20 cellular contexts compared by ENCODE assay signal in genomic region chr6:70510600-70510999, GRCh38. TPM values are rescaled to one million over a fixed set of nuclear protein-coding genes. Genes with fewer than 3 reads are reported as not detected.
DNase-seq lines count a peak whose midpoint lies in the region; ATAC-seq, FAIRE-seq and TF ChIP-seq lines count a peak whose summit lies in the region.
"Had no signal": no experiment of that assay in that cellular context is flagged by ENCODE, and none has a peak within 500 bp of the region (broad histone marks: within the 10 kb centered on the region; RNA-seq: fewer than 3 reads in every experiment).

No MANE protein-coding gene starts in this region.

- TF ChIP-seq RAD21 in HepG2 (CRISPR knock-in tag; IDR thresholded peaks at IDR 0.05), result no peak
- no peak for TF ChIP-seq RAD21 in IMR-90 (IDR thresholded peaks at IDR 0.05; ENCODE audit: low read length)
- no peak for TF ChIP-seq RAD21 in H1 (IDR thresholded peaks at IDR 0.05 in 1 of 2, conservative IDR thresholded peaks at IDR 0.05 in 1 of 2; ENCODE audit: low read depth in 2 of 2, low read length in 2 of 2)

- H3K4me3 ChIP-seq in HepG2 (replicated peaks in 1 of 3; ENCODE audit: insufficient read depth in 1 of 3, low read depth in 2 of 3, low read length in 3 of 3), result no peak overlapping the region
- no peak overlapping the region for H3K4me3 ChIP-seq in right lobe of liver
- no peak overlapping the region for H3K4me3 ChIP-seq in IMR-90 (ENCODE audit: insufficient read depth, low read depth, low read length)
- H3K4me3 ChIP-seq in H1 (ENCODE audit: extremely low read depth in 1 of 4, insufficient read depth in 2 of 4, low read depth in 3 of 4, low read length in 4 of 4), result no peak overlapping the region

- H3K4me1 ChIP-seq in HepG2 (ENCODE audit: insufficient read depth, low read length) (peaks cover 4% of the 10 kb centered on the region; the same call in 1 of the 2 replicates), right lobe of liver (no peaks in the 10 kb centered on the region), IMR-90 (ENCODE audit: control insufficient read depth, insufficient read depth, low read length) (no peaks in the 10 kb centered on the region), H1 (replicated peaks in 1 of 4; ENCODE audit: control insufficient read depth in 3 of 4, insufficient read depth in 4 of 4, low read length in 3 of 4) (no peaks in the 10 kb centered on the region)

- no peaks in the 10 kb centered on the region for H3K23me2 ChIP-seq in H1 (ENCODE audit: low read depth, low read length)

- H3K18ac ChIP-seq in IMR-90 (ENCODE audit: low read depth, low read length) (no peak overlapping the region), H1 (ENCODE audit: extremely low read depth, low read length) (no peak overlapping the region)

- H3K36me3 ChIP-seq in HepG2 (replicated peaks in 1 of 2; ENCODE audit: control insufficient read depth in 1 of 2, insufficient read depth in 2 of 2, low read length in 2 of 2) (no peaks in the 10 kb centered on the region; a peak in 2 of 5 replicates), right lobe of liver (no peaks in the 10 kb centered on the region), IMR-90 (ENCODE audit: control insufficient read depth, insufficient read depth, low read length) (no peaks in the 10 kb centered on the region), H1 (ENCODE audit: control insufficient read depth in 2 of 4, insufficient read depth in 4 of 4, low read length in 3 of 4) (peaks cover 0 to 2% (median 0%) of the 10 kb centered on the region in 4 experiments; a peak in 1 of 8 replicates)

- H3K9me1 ChIP-seq in IMR-90 (ENCODE audit: insufficient read depth, low read length), result no peaks in the 10 kb centered on the region

- H3K4ac ChIP-seq in IMR-90 (ENCODE audit: low read depth, low read length) (no peak overlapping the region), H1 (replicated peaks; ENCODE audit: insufficient read length, low read depth, low read length) (no peak overlapping the region)

- DNase-seq in HepG2 (ENCODE audit: low spot score) (no peak), right lobe of liver (no peak), IMR-90 (no peak), H1 (ENCODE audit: low read depth in 1 of 2, low spot score in 2 of 2) (no peak), T-helper 1 cell (no peak)
- DNase-seq: ACHN; C1 segment of cervical spinal cord; Calu3; CD4-positive, alpha-beta memory T cell; COR-L47; DMS53; DND-41; GOT3; H7; HCEC 1CT had no signal

- H3K23ac ChIP-seq in IMR-90 (ENCODE audit: low read depth, low read length) (no peak overlapping the region), H1 (ENCODE audit: insufficient read length) (no peak overlapping the region)

- dilution Hi-C loops in IMR-90 (cut with HindIII; ENCODE audit: low sequenced_read_pairs, unreplicated experiment), result no loop called here

- TF ChIP-seq POLR2A in HepG2 (IDR thresholded peaks at IDR 0.05; ENCODE audit: insufficient read depth in 1 of 2, low read depth in 2 of 2, low read length in 2 of 2) (no peak), right lobe of liver (IDR thresholded peaks at IDR 0.05) (no peak), IMR-90 (IDR thresholded peaks at IDR 0.05; ENCODE audit: low read depth, low read length) (no peak), H1 (IDR thresholded peaks at IDR 0.05; ENCODE audit: control extremely low read depth in 1 of 2, low read depth in 2 of 2, low read length in 2 of 2) (no peak)

- no peak overlapping the region for H2AFZ ChIP-seq in HepG2 (ENCODE audit: low read length)
- no peak overlapping the region for H2AFZ ChIP-seq in IMR-90 (replicated peaks; ENCODE audit: low read length, poor library complexity)
- H2AFZ ChIP-seq in H1 (ENCODE audit: low read length), result no peak overlapping the region

- H2AK9ac ChIP-seq in IMR-90 (replicated peaks; ENCODE audit: low read depth, low read length, poor library complexity), result no peak overlapping the region

- POLR2A ChIA-PET in HepG2 (lab: Yijun Ruan, JAX), result no interaction called here
- POLR2A ChIA-PET in IMR-90 (lab: Charles Lee; ENCODE audit: unreplicated experiment), result no interaction called here
- POLR2A ChIA-PET in H1 (lab: Charles Lee; ENCODE audit: partially characterized antibody), result no interaction called here

- in situ Hi-C loops in HepG2 (cut with HindIII; ENCODE audit: extremely low pct_ligation_motif_present, low pct_unique_long_range_greater_than_20kb) (no loop called here), IMR-90 (cut with MboI; ENCODE audit: low sequenced_read_pairs) (no loop called here)

- H4K8ac ChIP-seq in IMR-90 (ENCODE audit: low read depth in 2 of 2, low read length in 2 of 2), result no peak overlapping the region
- H4K8ac ChIP-seq in H1 (ENCODE audit: extremely low read depth, insufficient read depth, low read length), result no peak overlapping the region

- H4K91ac ChIP-seq in IMR-90 (ENCODE audit: insufficient read depth, low read depth, low read length) (no peak overlapping the region), H1 (replicated peaks; ENCODE audit: insufficient read length, low read length) (no peak overlapping the region)

- H3K14ac ChIP-seq in IMR-90 (replicated peaks; ENCODE audit: low read depth, low read length) (no peak overlapping the region), H1 (ENCODE audit: insufficient read length) (no peak overlapping the region)

- CTCF ChIA-PET in HepG2 (lab: Yijun Ruan, JAX; ENCODE audit: low intra/inter-chr PET ratio, low total read pairs) (no interaction called here), IMR-90 (lab: Yijun Ruan, JAX) (no interaction called here), H1 (lab: Charles Lee; ENCODE audit: partially characterized antibody) (no interaction called here)

- no peak overlapping the region for H3K9ac ChIP-seq in HepG2 (ENCODE audit: insufficient read depth, low read depth, low read length)
- no peak overlapping the region for H3K9ac ChIP-seq in IMR-90 (ENCODE audit: low read depth, low read length)
- no peak overlapping the region for H3K9ac ChIP-seq in H1 (replicated peaks in 1 of 4; ENCODE audit: extremely low read depth in 1 of 4, low read depth in 3 of 4, low read length in 3 of 4)

- H3K27me3 ChIP-seq in HepG2 (ENCODE audit: control insufficient read depth in 1 of 2, insufficient read depth in 2 of 2, low read length in 2 of 2), result no peaks in the 10 kb centered on the region
- no peaks in the 10 kb centered on the region for H3K27me3 ChIP-seq in right lobe of liver
- no peaks in the 10 kb centered on the region for H3K27me3 ChIP-seq in IMR-90 (ENCODE audit: control insufficient read depth, insufficient read depth, low read length)
- no peaks in the 10 kb centered on the region for H3K27me3 ChIP-seq in H1 (replicated peaks in 1 of 4; ENCODE audit: control insufficient read depth in 3 of 4, extremely low read depth in 1 of 4, insufficient read depth in 3 of 4, low read length in 3 of 4)

- H3K79me1 ChIP-seq in IMR-90 (ENCODE audit: low read depth in 1 of 2, low read length in 2 of 2) (no peaks in the 10 kb centered on the region), H1 (ENCODE audit: low read depth, low read length) (no peaks in the 10 kb centered on the region)

- H4K5ac ChIP-seq in IMR-90 (ENCODE audit: low read depth, low read length) (no peak overlapping the region), H1 (ENCODE audit: insufficient read length, low read depth, low read length) (no peak overlapping the region)

- H4K20me1 ChIP-seq in HepG2 (ENCODE audit: insufficient read depth, low read length) (no peaks in the 10 kb centered on the region), IMR-90 (ENCODE audit: insufficient read depth, low read length) (no peaks in the 10 kb centered on the region), H1 (replicated peaks in 1 of 2; ENCODE audit: control insufficient read depth in 1 of 2, insufficient read depth in 2 of 2, low read length in 2 of 2) (no peaks in the 10 kb centered on the region)

- no peak for ATAC-seq in HepG2
- no peak for ATAC-seq in right lobe of liver
- no peak for ATAC-seq in IMR-90 (ENCODE audit: low read depth)
- no peak for ATAC-seq in GM19035 (IDR thresholded peaks at IDR 0.05; ENCODE audit: unreplicated experiment)
- ATAC-seq in HG03135 (IDR thresholded peaks at IDR 0.05; ENCODE audit: unreplicated experiment), result no peak

- H3K9me3 ChIP-seq in HepG2 (ENCODE audit: low read length) (no peaks in the 10 kb centered on the region), right lobe of liver (no peaks in the 10 kb centered on the region), IMR-90 (ENCODE audit: control insufficient read depth, insufficient read depth, low read length) (no peaks in the 10 kb centered on the region), H1 (ENCODE audit: insufficient read depth in 2 of 2, low read depth in 1 of 2, low read length in 1 of 2) (no peaks in the 10 kb centered on the region)

- H3K56ac ChIP-seq in IMR-90 (ENCODE audit: extremely low read depth, insufficient read depth, low read length), result no peak overlapping the region
- H3K56ac ChIP-seq in H1 (replicated peaks; ENCODE audit: insufficient read length, low read depth, low read length), result no peak overlapping the region

- no peak overlapping the region for H2BK20ac ChIP-seq in IMR-90 (ENCODE audit: low read depth, low read length)
- H2BK20ac ChIP-seq in H1 (ENCODE audit: low read length), result no peak overlapping the region

- no peak for TF ChIP-seq EP300 in HepG2 (IDR thresholded peaks at IDR 0.05; ENCODE audit: low read depth in 2 of 2, low read length in 2 of 2)
- no peak for TF ChIP-seq EP300 in HepG2 (CRISPR knock-in tag; IDR thresholded peaks at IDR 0.05; ENCODE audit: borderline replicate concordance)
- TF ChIP-seq EP300 in H1 (IDR thresholded peaks at IDR 0.05; ENCODE audit: borderline replicate concordance in 1 of 2, low read depth in 2 of 2, low read length in 2 of 2), result no peak

- TF ChIP-seq CTCF in HepG2 (CRISPR knock-in tag; IDR thresholded peaks at IDR 0.05) (no peak), right lobe of liver (IDR thresholded peaks at IDR 0.05) (no peak), IMR-90 (conservative IDR thresholded peaks at IDR 0.05; ENCODE audit: low read depth, low read length) (no peak), H1 (IDR thresholded peaks at IDR 0.05; ENCODE audit: control extremely low read depth in 1 of 3, insufficient read depth in 1 of 3, low read depth in 1 of 3, low read length in 3 of 3) (no peak)

- BruUV-seq in HepG2 (replicated peaks; lab: Mats Ljungman, UMichigan) (no TSS peak), IMR-90 (replicated peaks; lab: Mats Ljungman, UMichigan) (no TSS peak)

- FAIRE-seq in HepG2 (lab: Jason Lieb, UNC), result no peak
- no peak for FAIRE-seq in H1 (lab: Jason Lieb, UNC)
- FAIRE-seq: G401.6, GM12892 had no signal

- H2BK12ac ChIP-seq in H1 (ENCODE audit: low read depth, low read length), result no peak overlapping the region

- H2BK15ac ChIP-seq in IMR-90 (ENCODE audit: low read depth, low read length) (no peak overlapping the region), H1 (ENCODE audit: low read length) (no peak overlapping the region)

- H3K27ac ChIP-seq in HepG2 (ENCODE audit: extremely low read length, insufficient read depth, low read length) (no peak overlapping the region), right lobe of liver (no peak overlapping the region), IMR-90 (ENCODE audit: insufficient read depth, low read length) (no peak overlapping the region), H1 (ENCODE audit: low read depth, low read length) (no peak overlapping the region)
- H3K27ac ChIP-seq: 22Rv1 had no signal

- H3K79me2 ChIP-seq in HepG2 (ENCODE audit: insufficient read depth, low read length), result no peaks in the 10 kb centered on the region
- H3K79me2 ChIP-seq in H1 (ENCODE audit: control insufficient read depth in 1 of 2, insufficient read depth in 2 of 2, low read length in 2 of 2), result no peaks in the 10 kb centered on the region

- H2BK5ac ChIP-seq in IMR-90 (ENCODE audit: low read depth, low read length, poor library complexity, severe bottlenecking) (no peak overlapping the region), H1 (ENCODE audit: low read depth, low read length) (no peak overlapping the region)

- H2BK120ac ChIP-seq in IMR-90 (ENCODE audit: low read depth, low read length) (no peak overlapping the region), H1 (replicated peaks; ENCODE audit: low read depth, low read length) (no peak overlapping the region)

- H3K4me2 ChIP-seq in HepG2 (ENCODE audit: low read depth, low read length) (no peak overlapping the region), IMR-90 (ENCODE audit: low read depth, low read length) (no peak overlapping the region), H1 (ENCODE audit: insufficient read depth in 1 of 2, low read depth in 2 of 2, low read length in 2 of 2) (no peak overlapping the region)

- H2AK5ac ChIP-seq in IMR-90 (ENCODE audit: low read depth, low read length) (no peak overlapping the region), H1 (ENCODE audit: low read depth, low read length) (no peak overlapping the region)

- intact Hi-C loops in HepG2 (cut with micrococcal nuclease; ENCODE audit: unreplicated experiment) (no loop called here), right lobe of liver (cut with DNase I) (no loop called here), IMR-90 (cut with micrococcal nuclease) (loop anchor here (10.0 kb wide), 1 partner anchor 64 kb away; no protein-coding TSS in a partner anchor)

RNA-seq across cellular contexts. Expression of gene SDHAF4, which starts 56.1 kb away (rescaled TPM):
- total RNA-seq in HepG2 (2016; rRNA removed; fragmentation: Illumina TruSeq; extraction: Trizol) (7.1 and 7.5 TPM in 2 replicates), right lobe of liver (1 to 10 TPM; 2.9 to 5.5 (median 4.5) TPM), IMR-90 (2012; rRNA removed) (1.6 and 2.5 TPM in 2 replicates)
- 3.3 and 3.6 TPM in 2 replicates for total RNA-seq in HepG2 (2016; cell fraction: cytosol; rRNA removed; fragmentation: Illumina TruSeq; extraction: Trizol; ENCODE audit: low read depth)
- total RNA-seq in HepG2 (2016; cell fraction: insoluble cytoplasmic fraction; rRNA removed; fragmentation: Illumina TruSeq; extraction: Trizol), result 6.9 and 7.8 TPM in 2 replicates
- 6.3 and 6.6 TPM in 2 replicates for total RNA-seq in HepG2 (2016; cell fraction: membrane; rRNA removed; fragmentation: Illumina TruSeq; extraction: Trizol)
- total RNA-seq in HepG2 (2016; cell fraction: nucleus; rRNA removed; fragmentation: Illumina TruSeq; extraction: Trizol), result 6.1 and 6.3 TPM in 2 replicates
- polyA plus RNA-seq in HepG2 (2011; rRNA removed) (9.5 and 10.8 TPM in 2 replicates), IMR-90 (2012; rRNA removed) (3.7 and 4.4 TPM in 2 replicates), H1 (2011; rRNA removed) (9.8 and 10.4 TPM in 2 replicates)
- 5.0 and 5.6 TPM in 2 replicates for polyA plus RNA-seq in HepG2 (2011; cell fraction: cytosol; rRNA removed)
- 3.1 and 3.5 TPM in 2 replicates for polyA plus RNA-seq in HepG2 (2011; cell fraction: nucleus; rRNA removed)
- polyA plus RNA-seq in HepG2 (2012), result 8.4 and 14.7 TPM in 2 replicates
- 1.7 and 3.2 TPM in 2 replicates for polyA plus RNA-seq in HepG2 (2016; cell fraction: cytosol; fragmentation: Illumina TruSeq; extraction: Trizol; ENCODE audit: low read depth)
- 7.0 and 8.4 TPM in 2 replicates for polyA plus RNA-seq in HepG2 (2016; cell fraction: insoluble cytoplasmic fraction; fragmentation: Illumina TruSeq; extraction: Trizol; ENCODE audit: low read depth)
- 4.1 TPM in 2 replicates for polyA plus RNA-seq in HepG2 (2016; cell fraction: membrane; fragmentation: Illumina TruSeq; extraction: Trizol; ENCODE audit: low read depth)
- 6.6 and 9.4 TPM in 2 replicates for polyA plus RNA-seq in HepG2 (2016; cell fraction: nucleus; fragmentation: Illumina TruSeq; extraction: Trizol; ENCODE audit: insufficient read depth, low read depth)
- polyA minus RNA-seq in HepG2 (2011; rRNA and poly(A)+ RNA removed; ENCODE audit: low replicate concordance), result 1.0 and 1.9 TPM in 2 replicates
- polyA minus RNA-seq in HepG2 (2011; cell fraction: cytosol; rRNA and poly(A)+ RNA removed), result 4.4 and 4.7 TPM in 2 replicates
- polyA minus RNA-seq in HepG2 (2011; cell fraction: nucleus; rRNA and poly(A)+ RNA removed), result 7.7 and 19.6 TPM in 2 replicates
- 1.4 and 1.5 TPM in 2 replicates for polyA plus RNA-seq in IMR-90 (2012; cell fraction: cytosol; rRNA removed)
- 0.66 and 2.3 TPM in 2 replicates for polyA plus RNA-seq in IMR-90 (2012; cell fraction: nucleus; rRNA removed; ENCODE audit: low replicate concordance)
- 14.8 and 14.9 TPM in 2 replicates for total RNA-seq in H1 (2021; fragmentation: NEBNext Ultra II Directional; extraction: Animal tissue kit (Norgen Biotek cat#: 25700))
- 15.8 TPM for polyA plus RNA-seq in H1 (2011; cell fraction: cytosol; rRNA removed)
- polyA plus RNA-seq in H1 (2011; cell fraction: nucleus; rRNA removed), result 8.6 TPM
- 16.1 to 23.2 TPM (median 18.4 TPM) in 4 replicates for polyA plus RNA-seq in H1 (2012, experiment 1 of 2)
- polyA plus RNA-seq in H1 (2012, experiment 2 of 2), result 31.3 TPM
- polyA plus RNA-seq in H1 (2013, experiment 1 of 2), result 25.6 TPM
- polyA plus RNA-seq in H1 (2013, experiment 2 of 2), result 24.3 TPM
- 2.6 and 3.1 TPM in 2 replicates for polyA minus RNA-seq in H1 (2011; rRNA and poly(A)+ RNA removed)
- 7.7 TPM for polyA minus RNA-seq in H1 (2011; cell fraction: cytosol; rRNA and poly(A)+ RNA removed)
- polyA minus RNA-seq in H1 (2011; cell fraction: nucleus; rRNA and poly(A)+ RNA removed), result 11.9 TPM
